In the genomic region with DNA sequence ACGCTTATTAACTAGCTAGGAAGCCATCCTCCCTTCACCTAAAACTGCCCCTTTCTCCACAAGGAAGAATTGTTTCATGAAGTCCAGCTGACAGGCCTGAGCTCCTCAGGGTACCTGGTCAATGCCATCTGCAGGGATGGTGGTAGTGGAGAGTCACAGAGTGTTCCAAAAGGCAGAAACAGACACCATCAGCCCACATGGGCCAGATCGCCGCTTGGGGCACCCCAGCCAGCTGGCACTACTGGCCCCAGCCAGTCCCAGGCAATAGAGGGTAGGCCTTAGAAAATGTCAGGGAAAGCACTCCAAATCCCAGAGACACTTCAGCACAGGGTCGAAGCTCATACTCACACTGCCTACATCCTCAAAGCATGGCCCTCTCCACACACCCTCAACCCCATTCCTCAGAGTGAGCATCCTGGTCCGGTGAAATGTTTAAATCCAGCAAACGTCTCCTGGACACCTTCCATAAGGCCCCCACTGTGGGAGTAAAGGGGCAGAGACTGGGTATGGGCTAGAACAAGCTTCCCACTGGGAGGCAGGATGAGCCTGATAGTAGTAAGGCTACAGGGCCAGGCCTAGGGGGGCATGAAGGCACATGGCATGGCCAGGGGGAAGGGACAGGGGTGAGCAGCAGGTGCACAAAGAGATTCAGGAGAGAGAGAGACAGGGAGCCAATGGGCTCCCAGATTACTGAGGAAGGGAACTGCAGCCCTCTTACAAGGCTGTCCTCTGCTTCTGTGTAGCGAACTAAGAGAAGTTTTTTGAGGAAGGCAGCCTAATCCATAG, we compare ENCODE assay signal across 10 cellular contexts. TPM values are rescaled to one million over a fixed set of nuclear protein-coding genes. Genes with fewer than 3 reads are reported as not detected.
A peak's percentile ranks its signal among the peaks of the same experiment; 100 is the strongest.
DNase-seq lines count a peak whose midpoint lies in the region; ATAC-seq and TF ChIP-seq lines count a peak whose summit lies in the region.
"Had no signal": no experiment of that assay in that cellular context is flagged by ENCODE, and none has a peak within 500 bp of the region (broad histone marks: within the 10 kb centered on the region; RNA-seq: fewer than 3 reads in every experiment).

No MANE protein-coding gene starts in this region.

- intact Hi-C loops in Right ventricle myocardium superior (cut with DNase I): no loop called here
- intact Hi-C loops in left cardiac atrium (cut with DNase I): no loop called here
- intact Hi-C loops in left ventricle myocardium inferior (cut with micrococcal nuclease): no loop called here
- intact Hi-C loops in lower leg skin (cut with DNase I; ENCODE audit: low total_unique reads): no loop called here

- H3K4me1 ChIP-seq in left ventricle myocardium inferior: peaks cover 47% of the 10 kb centered on the region

- H2AFZ ChIP-seq in SU-DHL-6 (ENCODE audit: low read depth, low read length, severe bottlenecking): no peak overlapping the region

- H3K27me3 Mint-ChIP-seq in stimulated activated memory B cell treated with anti-CD40 and anti-IgM and Interleukin-4, amounts not matched to agents 10 μg/mL and 1 μg/mL and 100 μg/mL, for 72 hours: no peaks in the 10 kb centered on the region

- peak overlapping the region; percentile 11 for H3K4me3 Mint-ChIP-seq in stimulated activated memory B cell treated with anti-CD40 and anti-IgM and Interleukin-4, amounts not matched to agents 10 μg/mL and 1 μg/mL and 100 μg/mL, for 72 hours

- no peaks in the 10 kb centered on the region for H3K36me3 ChIP-seq in SU-DHL-6 (ENCODE audit: low read length)
- H3K36me3 ChIP-seq in left ventricle myocardium inferior: no peaks in the 10 kb centered on the region

- TF ChIP-seq CTCF in SU-DHL-6 (IDR thresholded peaks at IDR 0.05; ENCODE audit: insufficient read depth, low read length, poor library complexity, severe bottlenecking): no peak
- TF ChIP-seq CTCF in left ventricle myocardium inferior (IDR thresholded peaks at IDR 0.05; ENCODE audit: borderline replicate concordance): no peak
- no peak for TF ChIP-seq CTCF in lower leg skin (IDR thresholded peaks at IDR 0.05)

- ATAC-seq in Right ventricle myocardium superior (ENCODE audit: poor library complexity): peak; percentile 9
- no peak for ATAC-seq in left cardiac atrium
- ATAC-seq in stimulated activated memory B cell treated with anti-CD40 and anti-IgM and Interleukin-4, amounts not matched to agents 10 μg/mL and 1 μg/mL and 100 μg/mL, for 72 hours: no peak
- no peak for ATAC-seq in GM19324 (IDR thresholded peaks at IDR 0.05; ENCODE audit: low FRiP score, unreplicated experiment)

- no peaks in the 10 kb centered on the region for H4K20me1 ChIP-seq in SU-DHL-6 (ENCODE audit: low read depth, low read length)

- no peak for DNase-seq in Right ventricle myocardium superior
- no peak for DNase-seq in left cardiac atrium
- DNase-seq in left ventricle myocardium inferior: peak; percentile 24
- DNase-seq in NCI-H345 treated with DMSO at 0.1 percent for 48 hours (lab: John Stamatoyannopoulos, UW; ENCODE audit: unreplicated experiment): no peak
- DNase-seq in lower leg skin (ENCODE audit: low spot score in 2 of 2): no peak
- DNase-seq: NCI-H1417 treated with DMSO at 0.1 percent for 48 hours, T1000 had no signal

- no peak overlapping the region for H3K27ac Mint-ChIP-seq in stimulated activated memory B cell treated with anti-CD40 and anti-IgM and Interleukin-4, amounts not matched to agents 10 μg/mL and 1 μg/mL and 100 μg/mL, for 72 hours

- no peak overlapping the region for H3K9ac ChIP-seq in SU-DHL-6 (ENCODE audit: low read length)

- 91 to 93% methylated on average over 7 of the region's 7 CpGs for WGBS in lower leg skin, 2 donors

- peaks cover 6% of the 10 kb centered on the region for H3K9me3 Mint-ChIP-seq in stimulated activated memory B cell treated with anti-CD40 and anti-IgM and Interleukin-4, amounts not matched to agents 10 μg/mL and 1 μg/mL and 100 μg/mL, for 72 hours

- no peak overlapping the region for H3K27ac ChIP-seq in SU-DHL-6 (ENCODE audit: low read depth, low read length)
- peak overlapping the region; percentile 87 for H3K27ac ChIP-seq in left ventricle myocardium inferior (replicated peaks)

- peaks cover 20% of the 10 kb centered on the region for H3K79me2 ChIP-seq in SU-DHL-6 (ENCODE audit: insufficient read depth, low read length)

- no peak overlapping the region for H3K4me3 ChIP-seq in SU-DHL-6 (ENCODE audit: insufficient read depth, low read length, poor library complexity, severe bottlenecking)
- H3K4me3 ChIP-seq in left ventricle myocardium inferior: peak overlapping the region; percentile 93
- H3K4me3 ChIP-seq in lower leg skin (ENCODE audit: low read depth, poor library complexity, severe bottlenecking): no peak overlapping the region

- peaks cover 16% of the 10 kb centered on the region for H3K4me1 Mint-ChIP-seq in stimulated activated memory B cell treated with anti-CD40 and anti-IgM and Interleukin-4, amounts not matched to agents 10 μg/mL and 1 μg/mL and 100 μg/mL, for 72 hours

- H3K4me2 ChIP-seq in SU-DHL-6 (ENCODE audit: low read depth, low read length, poor library complexity, severe bottlenecking): peak overlapping the region; percentile 75

- no peaks in the 10 kb centered on the region for H3K9me2 ChIP-seq in SU-DHL-6 (replicated peaks; ENCODE audit: insufficient read depth, low read length)

- H3K36me3 Mint-ChIP-seq in stimulated activated memory B cell treated with anti-CD40 and anti-IgM and Interleukin-4, amounts not matched to agents 10 μg/mL and 1 μg/mL and 100 μg/mL, for 72 hours: no peaks in the 10 kb centered on the region

- TF ChIP-seq POLR2A in lower leg skin (IDR thresholded peaks at IDR 0.05): no peak

- H3K27me3 ChIP-seq in SU-DHL-6 (ENCODE audit: low read length) (no peaks in the 10 kb centered on the region), left ventricle myocardium inferior (ENCODE audit: low read depth) (no peaks in the 10 kb centered on the region)

- peaks cover 19% of the 10 kb centered on the region for H3F3A ChIP-seq in SU-DHL-6 (ENCODE audit: insufficient read depth)

- no peaks in the 10 kb centered on the region for H3K9me3 ChIP-seq in SU-DHL-6 (ENCODE audit: insufficient read depth, low read length)
- peaks cover 4% of the 10 kb centered on the region for H3K9me3 ChIP-seq in left ventricle myocardium inferior (replicated peaks)

RNA-seq across cellular contexts. Expression of gene LRRC20, which starts 1.9 kb away (rescaled TPM):
- 59.9 TPM for total RNA-seq in Right ventricle myocardium superior
- total RNA-seq in left cardiac atrium: 10 to 100 TPM; 17.6 to 43.3 TPM
- total RNA-seq in left ventricle myocardium inferior: 75.4 TPM
- total RNA-seq in lower leg skin: 1 to 10 TPM; 4.0 to 7.6 (median 5.9) TPM

RNA-seq across cellular contexts. Expression of gene EIF4EBP2, which starts 23.4 kb away (rescaled TPM):
- total RNA-seq in Right ventricle myocardium superior: 92.7 TPM
- total RNA-seq in left cardiac atrium: 100 to 1,000 TPM in 1 of 2 donors, 10 to 100 TPM in 1; 82.9 to 101 TPM
- 75.1 TPM for total RNA-seq in left ventricle myocardium inferior
- total RNA-seq in lower leg skin: 10 to 100 TPM; 40.2 to 68.0 (median 58.9) TPM
